In the genomic region with DNA sequence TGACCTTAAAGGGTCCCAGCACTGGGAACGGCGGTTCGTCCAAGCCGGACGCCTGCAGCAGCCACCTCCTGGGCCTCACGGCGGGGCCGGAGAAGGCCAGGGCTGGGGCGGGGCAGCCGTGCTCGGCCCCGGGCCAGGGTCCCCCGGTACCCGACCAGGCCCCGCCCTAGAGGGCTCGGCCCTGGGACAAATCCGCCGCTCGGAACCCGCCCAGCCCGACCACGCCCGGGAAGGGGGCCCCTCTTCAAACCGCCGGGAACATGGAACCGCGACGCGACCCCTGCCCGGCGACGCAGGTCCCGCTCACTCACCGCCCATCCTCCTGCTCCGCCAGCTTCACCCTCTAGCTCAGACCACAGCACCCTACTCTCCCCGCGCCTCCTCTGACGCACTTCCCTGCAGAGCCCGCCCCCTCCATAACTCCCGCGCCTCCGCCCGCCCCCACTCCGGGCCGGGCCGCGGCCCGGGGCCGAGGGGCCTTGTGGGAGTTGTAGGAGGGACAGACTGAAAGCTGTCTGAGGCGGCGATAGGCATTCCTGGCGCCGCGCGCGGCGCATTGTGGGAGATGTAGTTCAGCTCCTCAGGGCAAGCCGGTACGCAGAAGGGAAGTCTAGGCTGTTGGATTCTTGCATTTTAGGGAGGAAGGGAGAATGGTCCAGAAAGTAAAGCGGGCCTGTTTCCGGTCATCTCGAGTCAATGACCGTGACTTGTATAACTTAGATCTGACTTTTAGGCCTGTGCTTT, we compare ENCODE assay signal across 1 cellular context.
A peak's percentile ranks its signal among the peaks of the same experiment; 100 is the strongest.
TF ChIP-seq lines count a peak whose summit lies in the region.

A gene (minus strand): TSS at position 365 of the 744 bp plus-strand sequence. CDS start 1,478 bp downstream, outside the sequence.

TF ChIP-seq in HepG2, 621 proteins besides CTCF, POLR2A, EP300 and RAD21 (continued from another document and continues in another):
- TF ChIP-seq ZNF263 (CRISPR knock-in tag; IDR thresholded peaks at IDR 0.05), result no peak
- TF ChIP-seq ZNF207 (IDR thresholded peaks at IDR 0.05; ENCODE audit: borderline replicate concordance), result no peak
- TF ChIP-seq, protein P1, sequence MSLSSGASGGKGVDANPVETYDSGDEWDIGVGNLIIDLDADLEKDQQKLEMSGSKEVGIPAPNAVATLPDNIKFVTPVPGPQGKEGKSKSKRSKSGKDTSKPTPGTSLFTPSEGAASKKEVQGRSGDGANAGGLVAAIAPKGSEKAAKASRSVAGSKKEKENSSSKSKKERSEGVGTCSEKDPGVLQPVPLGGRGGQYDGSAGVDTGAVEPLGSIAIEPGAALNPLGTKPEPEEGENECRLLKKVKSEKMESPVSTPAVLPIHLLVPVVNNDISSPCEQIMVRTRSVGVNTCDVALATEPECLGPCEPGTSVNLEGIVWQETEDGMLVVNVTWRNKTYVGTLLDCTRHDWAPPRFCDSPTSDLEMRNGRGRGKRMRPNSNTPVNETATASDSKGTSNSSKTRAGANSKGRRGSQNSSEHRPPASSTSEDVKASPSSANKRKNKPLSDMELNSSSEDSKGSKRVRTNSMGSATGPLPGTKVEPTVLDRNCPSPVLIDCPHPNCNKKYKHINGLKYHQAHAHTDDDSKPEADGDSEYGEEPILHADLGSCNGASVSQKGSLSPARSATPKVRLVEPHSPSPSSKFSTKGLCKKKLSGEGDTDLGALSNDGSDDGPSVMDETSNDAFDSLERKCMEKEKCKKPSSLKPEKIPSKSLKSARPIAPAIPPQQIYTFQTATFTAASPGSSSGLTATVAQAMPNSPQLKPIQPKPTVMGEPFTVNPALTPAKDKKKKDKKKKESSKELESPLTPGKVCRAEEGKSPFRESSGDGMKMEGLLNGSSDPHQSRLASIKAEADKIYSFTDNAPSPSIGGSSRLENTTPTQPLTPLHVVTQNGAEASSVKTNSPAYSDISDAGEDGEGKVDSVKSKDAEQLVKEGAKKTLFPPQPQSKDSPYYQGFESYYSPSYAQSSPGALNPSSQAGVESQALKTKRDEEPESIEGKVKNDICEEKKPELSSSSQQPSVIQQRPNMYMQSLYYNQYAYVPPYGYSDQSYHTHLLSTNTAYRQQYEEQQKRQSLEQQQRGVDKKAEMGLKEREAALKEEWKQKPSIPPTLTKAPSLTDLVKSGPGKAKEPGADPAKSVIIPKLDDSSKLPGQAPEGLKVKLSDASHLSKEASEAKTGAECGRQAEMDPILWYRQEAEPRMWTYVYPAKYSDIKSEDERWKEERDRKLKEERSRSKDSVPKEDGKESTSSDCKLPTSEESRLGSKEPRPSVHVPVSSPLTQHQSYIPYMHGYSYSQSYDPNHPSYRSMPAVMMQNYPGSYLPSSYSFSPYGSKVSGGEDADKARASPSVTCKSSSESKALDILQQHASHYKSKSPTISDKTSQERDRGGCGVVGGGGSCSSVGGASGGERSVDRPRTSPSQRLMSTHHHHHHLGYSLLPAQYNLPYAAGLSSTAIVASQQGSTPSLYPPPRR (CRISPR knock-in tag; IDR thresholded peaks at IDR 0.05; ENCODE audit: borderline replicate concordance), result no peak
- TF ChIP-seq PHB2 (IDR thresholded peaks at IDR 0.05; ENCODE audit: partially characterized antibody), result no peak
- TF ChIP-seq, protein P2, sequence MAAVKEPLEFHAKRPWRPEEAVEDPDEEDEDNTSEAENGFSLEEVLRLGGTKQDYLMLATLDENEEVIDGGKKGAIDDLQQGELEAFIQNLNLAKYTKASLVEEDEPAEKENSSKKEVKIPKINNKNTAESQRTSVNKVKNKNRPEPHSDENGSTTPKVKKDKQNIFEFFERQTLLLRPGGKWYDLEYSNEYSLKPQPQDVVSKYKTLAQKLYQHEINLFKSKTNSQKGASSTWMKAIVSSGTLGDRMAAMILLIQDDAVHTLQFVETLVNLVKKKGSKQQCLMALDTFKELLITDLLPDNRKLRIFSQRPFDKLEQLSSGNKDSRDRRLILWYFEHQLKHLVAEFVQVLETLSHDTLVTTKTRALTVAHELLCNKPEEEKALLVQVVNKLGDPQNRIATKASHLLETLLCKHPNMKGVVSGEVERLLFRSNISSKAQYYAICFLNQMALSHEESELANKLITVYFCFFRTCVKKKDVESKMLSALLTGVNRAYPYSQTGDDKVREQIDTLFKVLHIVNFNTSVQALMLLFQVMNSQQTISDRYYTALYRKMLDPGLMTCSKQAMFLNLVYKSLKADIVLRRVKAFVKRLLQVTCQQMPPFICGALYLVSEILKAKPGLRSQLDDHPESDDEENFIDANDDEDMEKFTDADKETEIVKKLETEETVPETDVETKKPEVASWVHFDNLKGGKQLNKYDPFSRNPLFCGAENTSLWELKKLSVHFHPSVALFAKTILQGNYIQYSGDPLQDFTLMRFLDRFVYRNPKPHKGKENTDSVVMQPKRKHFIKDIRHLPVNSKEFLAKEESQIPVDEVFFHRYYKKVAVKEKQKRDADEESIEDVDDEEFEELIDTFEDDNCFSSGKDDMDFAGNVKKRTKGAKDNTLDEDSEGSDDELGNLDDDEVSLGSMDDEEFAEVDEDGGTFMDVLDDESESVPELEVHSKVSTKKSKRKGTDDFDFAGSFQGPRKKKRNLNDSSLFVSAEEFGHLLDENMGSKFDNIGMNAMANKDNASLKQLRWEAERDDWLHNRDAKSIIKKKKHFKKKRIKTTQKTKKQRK (IDR thresholded peaks at IDR 0.05; ENCODE audit: low read length), result no peak
- TF ChIP-seq, protein P3, sequence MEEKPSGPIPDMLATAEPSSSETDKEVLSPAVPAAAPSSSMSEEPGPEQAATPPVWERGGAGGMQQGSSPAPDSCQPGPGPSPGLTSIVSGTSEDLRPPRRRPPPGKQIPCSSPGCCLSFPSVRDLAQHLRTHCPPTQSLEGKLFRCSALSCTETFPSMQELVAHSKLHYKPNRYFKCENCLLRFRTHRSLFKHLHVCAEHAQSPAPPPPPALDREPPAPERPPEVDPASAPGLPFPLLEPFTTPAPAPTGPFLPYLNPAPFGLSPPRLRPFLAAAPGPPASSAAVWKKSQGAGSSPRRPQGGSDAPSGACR (CRISPR knock-in tag; IDR thresholded peaks at IDR 0.05), result no peak
- TF ChIP-seq ZNF333 (CRISPR knock-in tag; IDR thresholded peaks at IDR 0.05; ENCODE audit: borderline replicate concordance), result no peak
- peak; percentile 36; the same call in 1 of the 2 replicates for TF ChIP-seq ETV5 (CRISPR knock-in tag; IDR thresholded peaks at IDR 0.05; ENCODE audit: borderline replicate concordance)
- TF ChIP-seq MTF1 (CRISPR knock-in tag; IDR thresholded peaks at IDR 0.05), result no peak
- TF ChIP-seq, protein P4, sequence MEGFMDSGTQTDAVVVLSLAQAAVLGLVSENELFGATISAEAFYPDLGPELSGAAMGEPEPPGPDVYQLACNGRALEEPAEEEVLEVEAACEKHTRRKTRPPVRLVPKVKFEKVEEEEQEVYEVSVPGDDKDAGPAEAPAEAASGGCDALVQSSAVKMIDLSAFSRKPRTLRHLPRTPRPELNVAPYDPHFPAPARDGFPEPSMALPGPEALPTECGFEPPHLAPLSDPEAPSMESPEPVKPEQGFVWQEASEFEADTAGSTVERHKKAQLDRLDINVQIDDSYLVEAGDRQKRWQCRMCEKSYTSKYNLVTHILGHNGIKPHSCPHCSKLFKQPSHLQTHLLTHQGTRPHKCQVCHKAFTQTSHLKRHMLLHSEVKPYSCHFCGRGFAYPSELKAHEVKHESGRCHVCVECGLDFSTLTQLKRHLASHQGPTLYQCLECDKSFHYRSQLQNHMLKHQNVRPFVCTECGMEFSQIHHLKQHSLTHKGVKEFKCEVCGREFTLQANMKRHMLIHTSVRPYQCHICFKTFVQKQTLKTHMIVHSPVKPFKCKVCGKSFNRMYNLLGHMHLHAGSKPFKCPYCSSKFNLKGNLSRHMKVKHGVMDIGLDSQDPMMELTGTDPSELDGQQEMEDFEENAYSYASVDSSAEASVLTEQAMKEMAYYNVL (CRISPR knock-in tag; IDR thresholded peaks at IDR 0.05; ENCODE audit: borderline replicate concordance), result no peak
- TF ChIP-seq, protein P5, sequence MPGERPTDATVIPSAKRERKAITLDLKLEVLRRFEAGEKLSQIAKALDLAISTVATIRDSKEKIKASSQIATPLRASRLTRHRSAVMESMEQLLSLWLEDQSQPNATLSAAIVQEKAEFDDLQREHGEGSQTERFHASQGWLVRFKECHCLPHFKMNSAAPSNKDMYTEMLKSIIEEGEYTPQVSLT (CRISPR knock-in tag; IDR thresholded peaks at IDR 0.05; ENCODE audit: borderline replicate concordance, low read depth), result no peak
- TF ChIP-seq, protein P6, sequence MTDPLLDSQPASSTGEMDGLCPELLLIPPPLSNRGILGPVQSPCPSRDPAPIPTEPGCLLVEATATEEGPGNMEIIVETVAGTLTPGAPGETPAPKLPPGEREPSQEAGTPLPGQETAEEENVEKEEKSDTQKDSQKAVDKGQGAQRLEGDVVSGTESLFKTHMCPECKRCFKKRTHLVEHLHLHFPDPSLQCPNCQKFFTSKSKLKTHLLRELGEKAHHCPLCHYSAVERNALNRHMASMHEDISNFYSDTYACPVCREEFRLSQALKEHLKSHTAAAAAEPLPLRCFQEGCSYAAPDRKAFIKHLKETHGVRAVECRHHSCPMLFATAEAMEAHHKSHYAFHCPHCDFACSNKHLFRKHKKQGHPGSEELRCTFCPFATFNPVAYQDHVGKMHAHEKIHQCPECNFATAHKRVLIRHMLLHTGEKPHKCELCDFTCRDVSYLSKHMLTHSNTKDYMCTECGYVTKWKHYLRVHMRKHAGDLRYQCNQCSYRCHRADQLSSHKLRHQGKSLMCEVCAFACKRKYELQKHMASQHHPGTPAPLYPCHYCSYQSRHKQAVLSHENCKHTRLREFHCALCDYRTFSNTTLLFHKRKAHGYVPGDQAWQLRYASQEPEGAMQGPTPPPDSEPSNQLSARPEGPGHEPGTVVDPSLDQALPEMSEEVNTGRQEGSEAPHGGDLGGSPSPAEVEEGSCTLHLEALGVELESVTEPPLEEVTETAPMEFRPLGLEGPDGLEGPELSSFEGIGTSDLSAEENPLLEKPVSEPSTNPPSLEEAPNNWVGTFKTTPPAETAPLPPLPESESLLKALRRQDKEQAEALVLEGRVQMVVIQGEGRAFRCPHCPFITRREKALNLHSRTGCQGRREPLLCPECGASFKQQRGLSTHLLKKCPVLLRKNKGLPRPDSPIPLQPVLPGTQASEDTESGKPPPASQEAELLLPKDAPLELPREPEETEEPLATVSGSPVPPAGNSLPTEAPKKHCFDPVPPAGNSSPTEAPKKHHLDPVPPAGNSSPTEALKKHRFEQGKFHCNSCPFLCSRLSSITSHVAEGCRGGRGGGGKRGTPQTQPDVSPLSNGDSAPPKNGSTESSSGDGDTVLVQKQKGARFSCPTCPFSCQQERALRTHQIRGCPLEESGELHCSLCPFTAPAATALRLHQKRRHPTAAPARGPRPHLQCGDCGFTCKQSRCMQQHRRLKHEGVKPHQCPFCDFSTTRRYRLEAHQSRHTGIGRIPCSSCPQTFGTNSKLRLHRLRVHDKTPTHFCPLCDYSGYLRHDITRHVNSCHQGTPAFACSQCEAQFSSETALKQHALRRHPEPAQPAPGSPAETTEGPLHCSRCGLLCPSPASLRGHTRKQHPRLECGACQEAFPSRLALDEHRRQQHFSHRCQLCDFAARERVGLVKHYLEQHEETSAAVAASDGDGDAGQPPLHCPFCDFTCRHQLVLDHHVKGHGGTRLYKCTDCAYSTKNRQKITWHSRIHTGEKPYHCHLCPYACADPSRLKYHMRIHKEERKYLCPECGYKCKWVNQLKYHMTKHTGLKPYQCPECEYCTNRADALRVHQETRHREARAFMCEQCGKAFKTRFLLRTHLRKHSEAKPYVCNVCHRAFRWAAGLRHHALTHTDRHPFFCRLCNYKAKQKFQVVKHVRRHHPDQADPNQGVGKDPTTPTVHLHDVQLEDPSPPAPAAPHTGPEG (CRISPR knock-in tag; IDR thresholded peaks at IDR 0.05), result peak; percentile 42; the same call in 1 of the 2 replicates
- TF ChIP-seq ZNF274 (CRISPR knock-in tag; IDR thresholded peaks at IDR 0.05), result no peak
- TF ChIP-seq ZNF605 (CRISPR knock-in tag; IDR thresholded peaks at IDR 0.05), result peak; percentile 82
- TF ChIP-seq NR2C2 (CRISPR knock-in tag; IDR thresholded peaks at IDR 0.05; ENCODE audit: borderline replicate concordance), result peak; percentile 68
- TF ChIP-seq, protein P7, sequence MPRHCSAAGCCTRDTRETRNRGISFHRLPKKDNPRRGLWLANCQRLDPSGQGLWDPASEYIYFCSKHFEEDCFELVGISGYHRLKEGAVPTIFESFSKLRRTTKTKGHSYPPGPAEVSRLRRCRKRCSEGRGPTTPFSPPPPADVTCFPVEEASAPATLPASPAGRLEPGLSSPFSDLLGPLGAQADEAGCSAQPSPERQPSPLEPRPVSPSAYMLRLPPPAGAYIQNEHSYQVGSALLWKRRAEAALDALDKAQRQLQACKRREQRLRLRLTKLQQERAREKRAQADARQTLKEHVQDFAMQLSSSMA (CRISPR knock-in tag; IDR thresholded peaks at IDR 0.05), result no peak
- TF ChIP-seq, protein P8, sequence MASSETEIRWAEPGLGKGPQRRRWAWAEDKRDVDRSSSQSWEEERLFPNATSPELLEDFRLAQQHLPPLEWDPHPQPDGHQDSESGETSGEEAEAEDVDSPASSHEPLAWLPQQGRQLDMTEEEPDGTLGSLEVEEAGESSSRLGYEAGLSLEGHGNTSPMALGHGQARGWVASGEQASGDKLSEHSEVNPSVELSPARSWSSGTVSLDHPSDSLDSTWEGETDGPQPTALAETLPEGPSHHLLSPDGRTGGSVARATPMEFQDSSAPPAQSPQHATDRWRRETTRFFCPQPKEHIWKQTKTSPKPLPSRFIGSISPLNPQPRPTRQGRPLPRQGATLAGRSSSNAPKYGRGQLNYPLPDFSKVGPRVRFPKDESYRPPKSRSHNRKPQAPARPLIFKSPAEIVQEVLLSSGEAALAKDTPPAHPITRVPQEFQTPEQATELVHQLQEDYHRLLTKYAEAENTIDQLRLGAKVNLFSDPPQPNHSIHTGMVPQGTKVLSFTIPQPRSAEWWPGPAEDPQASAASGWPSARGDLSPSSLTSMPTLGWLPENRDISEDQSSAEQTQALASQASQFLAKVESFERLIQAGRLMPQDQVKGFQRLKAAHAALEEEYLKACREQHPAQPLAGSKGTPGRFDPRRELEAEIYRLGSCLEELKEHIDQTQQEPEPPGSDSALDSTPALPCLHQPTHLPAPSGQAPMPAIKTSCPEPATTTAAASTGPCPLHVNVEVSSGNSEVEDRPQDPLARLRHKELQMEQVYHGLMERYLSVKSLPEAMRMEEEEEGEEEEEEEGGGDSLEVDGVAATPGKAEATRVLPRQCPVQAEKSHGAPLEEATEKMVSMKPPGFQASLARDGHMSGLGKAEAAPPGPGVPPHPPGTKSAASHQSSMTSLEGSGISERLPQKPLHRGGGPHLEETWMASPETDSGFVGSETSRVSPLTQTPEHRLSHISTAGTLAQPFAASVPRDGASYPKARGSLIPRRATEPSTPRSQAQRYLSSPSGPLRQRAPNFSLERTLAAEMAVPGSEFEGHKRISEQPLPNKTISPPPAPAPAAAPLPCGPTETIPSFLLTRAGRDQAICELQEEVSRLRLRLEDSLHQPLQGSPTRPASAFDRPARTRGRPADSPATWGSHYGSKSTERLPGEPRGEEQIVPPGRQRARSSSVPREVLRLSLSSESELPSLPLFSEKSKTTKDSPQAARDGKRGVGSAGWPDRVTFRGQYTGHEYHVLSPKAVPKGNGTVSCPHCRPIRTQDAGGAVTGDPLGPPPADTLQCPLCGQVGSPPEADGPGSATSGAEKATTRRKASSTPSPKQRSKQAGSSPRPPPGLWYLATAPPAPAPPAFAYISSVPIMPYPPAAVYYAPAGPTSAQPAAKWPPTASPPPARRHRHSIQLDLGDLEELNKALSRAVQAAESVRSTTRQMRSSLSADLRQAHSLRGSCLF (CRISPR knock-in tag; IDR thresholded peaks at IDR 0.05; ENCODE audit: borderline replicate concordance), result 0 out of 2 replicates have a peak, but pooled peaks have one; percentile 5
